Comparison of ENCODE assay signal across 11 cellular contexts in genomic region chr10:32972454-32972853, GRCh38. TPM values are rescaled to one million over a fixed set of nuclear protein-coding genes. Genes with fewer than 3 reads are reported as not detected.
DNase-seq lines count a peak whose midpoint lies in the region; ATAC-seq, FAIRE-seq and TF ChIP-seq lines count a peak whose summit lies in the region.
"Had no signal": no experiment of that assay in that cellular context is flagged by ENCODE, and none has a peak within 500 bp of the region (broad histone marks: within the 10 kb centered on the region; RNA-seq: fewer than 3 reads in every experiment).

No MANE protein-coding gene starts in this region.

- H3K27ac ChIP-seq in A549, result peak overlapping the region; percentile 89 to 94
- no peak overlapping the region for H3K27ac ChIP-seq in HCT116 (ENCODE audit: low read depth, low read length)
- peak overlapping the region; percentile 20 for H3K27ac ChIP-seq in hepatocyte
- no peak overlapping the region for H3K27ac ChIP-seq in tibial artery

- FAIRE-seq in A549 (lab: Jason Lieb, UNC), result peak; percentile 80

- H3K4me1 Mint-ChIP-seq in activated CD4-positive, alpha-beta T cell treated with anti-CD3 and anti-CD28 coated beads, Interleukin-2, amount 10 ng/mL, durations not matched to agents 24 days and 14 days, result no peaks in the 10 kb centered on the region

- H3K27me3 Mint-ChIP-seq in activated CD4-positive, alpha-beta T cell treated with anti-CD3 and anti-CD28 coated beads, Interleukin-2, amount 10 ng/mL, durations not matched to agents 24 days and 14 days, result peaks cover 3% of the 10 kb centered on the region

- intact Hi-C loops in HCT116 (cut with micrococcal nuclease), result no loop called here
- intact Hi-C loops in activated CD4-positive, alpha-beta T cell treated with anti-CD3 and anti-CD28 coated beads, Interleukin-2, amount 10 ng/mL, durations not matched to agents 24 days and 14 days (cut with micrococcal nuclease), result no loop called here
- intact Hi-C loops in tibial artery (cut with DNase I; ENCODE audit: low total_unique reads), result no loop called here

- no peaks in the 10 kb centered on the region for H3K27me3 ChIP-seq in HCT116 (ENCODE audit: insufficient read depth, low read length)
- H3K27me3 ChIP-seq in hepatocyte, result no peaks in the 10 kb centered on the region
- H3K27me3 ChIP-seq in tibial artery, result no peaks in the 10 kb centered on the region
- H3K27me3 ChIP-seq: MG63 had no signal

- 4% methylated on average over 4 of the region's 4 CpGs for WGBS in A549 (ENCODE audit: missing lambda C conversion rate)
- WGBS in hepatocyte (ENCODE audit: low lambda C conversion rate, missing lambda C conversion rate), result 79% methylated on average over 4 of the region's 4 CpGs

- no peaks in the 10 kb centered on the region for H3K36me3 ChIP-seq in HCT116 (ENCODE audit: control insufficient read depth in 1 of 2, insufficient read depth in 2 of 2, low read length in 2 of 2)
- no peaks in the 10 kb centered on the region for H3K36me3 ChIP-seq in hepatocyte (replicated peaks; ENCODE audit: insufficient read depth, low read depth)
- H3K36me3 ChIP-seq in tibial artery, result no peaks in the 10 kb centered on the region
- H3K36me3 ChIP-seq: MG63 had no signal

- H3K4me2 ChIP-seq in A549, result peak overlapping the region; percentile 84
- peak overlapping the region; percentile 64 for H3K4me2 ChIP-seq in HCT116 (ENCODE audit: low read length)
- H3K4me2 ChIP-seq in hepatocyte, result peak overlapping the region; percentile 50

- H3K4me1 ChIP-seq in A549 (peaks cover 65% of the 10 kb centered on the region), HCT116 (ENCODE audit: control insufficient read depth in 1 of 2, insufficient read depth in 2 of 2, low read length in 2 of 2) (peaks cover 23 to 30% of the 10 kb centered on the region in 2 experiments), hepatocyte (ENCODE audit: insufficient read depth) (peaks cover 15% of the 10 kb centered on the region), tibial artery (no peaks in the 10 kb centered on the region)

- H4K20me1 ChIP-seq in HCT116 (ENCODE audit: insufficient read depth) (no peaks in the 10 kb centered on the region), hepatocyte (ENCODE audit: insufficient read depth, poor library complexity, severe bottlenecking) (no peaks in the 10 kb centered on the region)

- TF ChIP-seq RAD21 in A549 (conservative IDR thresholded peaks at IDR 0.05 in 1 of 2, IDR thresholded peaks at IDR 0.05 in 1 of 2) (no peak), HCT116 (IDR thresholded peaks at IDR 0.05; ENCODE audit: low read depth) (no peak)

- POLR2A ChIA-PET in A549 (lab: Yijun Ruan, JAX), result interaction anchor here (0.7 to 3.2 kb wide), 5 partner anchors 9 to 36 kb away, joined by 3 to 65 read pairs (median 8); no protein-coding TSS in a partner anchor
- POLR2A ChIA-PET in HCT116 (lab: Charles Lee), result interaction anchor here (1.0 to 1.9 kb wide), 4 partner anchors 8 to 11 kb away, joined by 3 to 20 read pairs (median 3); no protein-coding TSS in a partner anchor
- POLR2A ChIA-PET in GM10248 (lab: Yijun Ruan, JAX), result no interaction called here

- ATAC-seq in A549, result peak; percentile 21 to 61; a peak in 4 of 6 replicates
- no peak for ATAC-seq in HCT116
- ATAC-seq in HG03280 (IDR thresholded peaks at IDR 0.05; ENCODE audit: unreplicated experiment), result no peak

- no peak for TF ChIP-seq CTCF in A549 (IDR thresholded peaks at IDR 0.05)
- no peak for TF ChIP-seq CTCF in HCT116 (IDR thresholded peaks at IDR 0.05 in 2 of 3, conservative IDR thresholded peaks at IDR 0.05 in 1 of 3; ENCODE audit: borderline replicate concordance in 1 of 3, insufficient read depth in 1 of 3, low read depth in 2 of 3, low read length in 2 of 3)
- TF ChIP-seq CTCF in hepatocyte (IDR thresholded peaks at IDR 0.05; ENCODE audit: poor library complexity), result no peak
- no peak for TF ChIP-seq CTCF in GM10248 (IDR thresholded peaks at IDR 0.05; ENCODE audit: control extremely low read depth, extremely low read depth, low read depth, missing control alignments)
- TF ChIP-seq CTCF in tibial artery (IDR thresholded peaks at IDR 0.05), result no peak

- RAD21 ChIA-PET in HCT116 (lab: Charles Lee; ENCODE audit: low non-redundant PET in 1 of 2, low total read pairs in 2 of 2, uncharacterized antibody in 2 of 2, unreplicated experiment in 2 of 2), result interaction anchor here in 1 of 2 experiments (1.2 kb wide), 1 partner anchor 8 kb away, joined by 3 read pairs; no protein-coding TSS in a partner anchor

- TF ChIP-seq POLR2A in A549 (IDR thresholded peaks at IDR 0.05; ENCODE audit: low read length), result no peak
- TF ChIP-seq POLR2A in HCT116 (IDR thresholded peaks at IDR 0.05; ENCODE audit: borderline replicate concordance, extremely low read depth, insufficient read depth, insufficient read length), result no peak

- 0 out of 3 replicates have a peak, but pooled peaks cover under 1% of the 10 kb centered on the region for H3K9me3 ChIP-seq in A549
- no peaks in the 10 kb centered on the region for H3K9me3 ChIP-seq in HCT116 (ENCODE audit: control insufficient read depth in 1 of 2, insufficient read depth in 1 of 2, low read depth in 1 of 2, low read length in 2 of 2)
- no peaks in the 10 kb centered on the region for H3K9me3 ChIP-seq in hepatocyte (ENCODE audit: low read depth)
- no peaks in the 10 kb centered on the region for H3K9me3 ChIP-seq in tibial artery
- H3K9me3 ChIP-seq: MG63 had no signal

- H3K79me2 ChIP-seq in HCT116 (ENCODE audit: insufficient read depth, low read length) (no peaks in the 10 kb centered on the region), hepatocyte (no peaks in the 10 kb centered on the region)

- CTCF ChIA-PET in A549 (lab: Yijun Ruan, JAX) (interaction anchor here (1.0 to 2.0 kb wide), 4 partner anchors 8 to 37 kb away, joined by 3 to 11 read pairs (median 5); no protein-coding TSS in a partner anchor), HCT116 (lab: Charles Lee) (no interaction called here), GM10248 (lab: Yijun Ruan, JAX) (interaction anchor here (1.6 kb wide), 1 partner anchor 13 kb away, joined by 5 read pairs; no protein-coding TSS in a partner anchor)

- no TSS peak for BruUV-seq in HCT116 (replicated peaks; lab: Mats Ljungman, UMichigan)

- DNase-seq in A549 (ENCODE audit: low read depth in 1 of 2, low spot score in 1 of 2) (peak in 1 of 2 experiments; percentile 68), HCT116 (ENCODE audit: low read depth, low spot score) (no peak), OCI-M1 (lab: John Stamatoyannopoulos, UW) (peak; percentile 77), hepatocyte (ENCODE audit: low spot score) (no peak), GM10248 (ENCODE audit: extremely low spot score) (no peak), tibial artery (no peak)
- DNase-seq in activated CD4-positive, alpha-beta T cell treated with anti-CD3 and anti-CD28 coated beads, Interleukin-2, amount 10 ng/mL, durations not matched to agents 24 days and 14 days, result no peak
- DNase-seq: MG63; NCI-H748 treated with DMSO at 0.1 percent for 48 hours; stimulated activated CD8-positive, alpha-beta memory T cell treated with anti-CD3 and anti-CD28 coated beads, Interleukin-4, amount 100 ng/mL, for 48 hours had no signal

- H3K27ac Mint-ChIP-seq in activated CD4-positive, alpha-beta T cell treated with anti-CD3 and anti-CD28 coated beads, Interleukin-2, amount 10 ng/mL, durations not matched to agents 24 days and 14 days, result no peak overlapping the region

- no peaks in the 10 kb centered on the region for H3K36me3 Mint-ChIP-seq in activated CD4-positive, alpha-beta T cell treated with anti-CD3 and anti-CD28 coated beads, Interleukin-2, amount 10 ng/mL, durations not matched to agents 24 days and 14 days (ENCODE audit: low read depth)

- H3K9ac ChIP-seq in HCT116 (ENCODE audit: low read length), result peak overlapping the region; percentile 8; the same call in 1 of the 2 replicates

- H3K4me3 ChIP-seq in A549, result peak overlapping the region; percentile 10; the same call in 1 of the 3 replicates
- peak overlapping the region in 1 of 2 experiments; percentile 14; a peak in 1 of 4 replicates for H3K4me3 ChIP-seq in HCT116 (replicated peaks in 1 of 2; ENCODE audit: low read depth in 1 of 2, low read length in 2 of 2)
- no peak overlapping the region for H3K4me3 ChIP-seq in hepatocyte
- H3K4me3 ChIP-seq in tibial artery, result no peak overlapping the region
- H3K4me3 ChIP-seq: MG63 had no signal

- TF ChIP-seq EP300 in A549 (IDR thresholded peaks at IDR 0.05), result no peak

- H2AFZ ChIP-seq in HCT116 (ENCODE audit: low read depth, low read length, poor library complexity, severe bottlenecking) (peak overlapping the region; percentile 73), hepatocyte (peak overlapping the region; percentile 4)

- H3K4me3 Mint-ChIP-seq in activated CD4-positive, alpha-beta T cell treated with anti-CD3 and anti-CD28 coated beads, Interleukin-2, amount 10 ng/mL, durations not matched to agents 24 days and 14 days, result no peak overlapping the region

- H3K9me2 ChIP-seq in HCT116 (ENCODE audit: insufficient read depth) (no peaks in the 10 kb centered on the region), hepatocyte (replicated peaks; ENCODE audit: insufficient read depth) (no peaks in the 10 kb centered on the region)

- H3K9me3 Mint-ChIP-seq in activated CD4-positive, alpha-beta T cell treated with anti-CD3 and anti-CD28 coated beads, Interleukin-2, amount 10 ng/mL, durations not matched to agents 24 days and 14 days, result no peaks in the 10 kb centered on the region

TF ChIP-seq in A549, 52 proteins besides CTCF, POLR2A, EP300 and RAD21 (continues in another document):
- TF ChIP-seq RFX5 (IDR thresholded peaks at IDR 0.05) (no peak), RCOR1 (IDR thresholded peaks at IDR 0.05; ENCODE audit: low read depth, low read length) (no peak)
- TF ChIP-seq, protein P1, sequence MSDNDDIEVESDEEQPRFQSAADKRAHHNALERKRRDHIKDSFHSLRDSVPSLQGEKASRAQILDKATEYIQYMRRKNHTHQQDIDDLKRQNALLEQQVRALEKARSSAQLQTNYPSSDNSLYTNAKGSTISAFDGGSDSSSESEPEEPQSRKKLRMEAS (IDR thresholded peaks at IDR 0.05), result 0 out of 2 replicates have a peak, but pooled peaks have one; percentile 16

TF ChIP-seq in HCT116, 20 proteins besides CTCF, POLR2A, EP300 and RAD21 (continues in another document):
- TF ChIP-seq JUND (IDR thresholded peaks at IDR 0.05), result no peak
- no peak for TF ChIP-seq SRF (IDR thresholded peaks at IDR 0.05; ENCODE audit: low read depth)
- no peak for TF ChIP-seq EZH2phosphoT487 (IDR thresholded peaks at IDR 0.05; ENCODE audit: borderline replicate concordance)
- no peak for TF ChIP-seq EGR1 (IDR thresholded peaks at IDR 0.05; ENCODE audit: low read depth)
- TF ChIP-seq EZH2 (IDR thresholded peaks at IDR 0.05), result no peak

RNA-seq across cellular contexts. Expression of gene ITGB1, which starts 14.4 kb away (rescaled TPM):
- polyA plus RNA-seq in A549 (2011; rRNA removed), result 1,667 and 2,408 TPM in 2 replicates
- 320 and 370 TPM in 2 replicates for polyA plus RNA-seq in A549 (2012; cell fraction: cytosol; rRNA removed)
- polyA plus RNA-seq in A549 (2012; cell fraction: nucleus; rRNA removed), result 214 and 381 TPM in 2 replicates
- polyA plus RNA-seq in A549 (2017; fragmentation: RNase III; extraction: RNeasy Plus Mini Kit Qiagen cat#74134 plus additional on column Dnase treatment), result 1,270 to 1,281 TPM (median 1,270 TPM) in 3 replicates
- polyA minus RNA-seq in A549 (2011; rRNA and poly(A)+ RNA removed), result 799 and 821 TPM in 2 replicates
- total RNA-seq in HCT116 (2021; ENCODE audit: unreplicated experiment), result 366 TPM
- polyA plus RNA-seq in HCT116 (2012), result 200 and 253 TPM in 2 replicates
- total RNA-seq in hepatocyte, result 552 and 564 TPM in 2 replicates
- 291 and 292 TPM in 2 replicates for polyA plus RNA-seq in hepatocyte
- total RNA-seq in activated CD4-positive, alpha-beta T cell treated with anti-CD3 and anti-CD28 coated beads, Interleukin-2, amount 10 ng/mL, durations not matched to agents 24 days and 14 days, result 50.5 and 57.5 TPM in 2 replicates

Comparison
In these comparisons a context has a peak if more than half of its experiments do, and no peak if none do; other contexts are left out.
1. ATAC-seq: peak in A549 (2 of 2); none in HCT116 (single experiment) and HG03280 (single experiment).
2. H3K27ac ChIP-seq: peak in A549 (2 of 2) and hepatocyte (single experiment); none in HCT116 (single experiment) and tibial artery (0 of 2).
3. Peak in every context shown above with its lines, with median percentiles within 50 percentile points of each other: H3K4me2 ChIP-seq.